In genomic region chr4:59553739-59554126, GRCh38 we compare ENCODE assay signal across 11 cellular contexts.
DNase-seq lines count a peak whose midpoint lies in the region; ATAC-seq, FAIRE-seq and TF ChIP-seq lines count a peak whose summit lies in the region.
"Had no signal": no experiment of that assay in that cellular context is flagged by ENCODE, and none has a peak within 500 bp of the region (broad histone marks: within the 10 kb centered on the region; RNA-seq: fewer than 3 reads in every experiment).

No MANE protein-coding gene starts in this region.

- FAIRE-seq in HTR-8/SVneo (lab: Jason Lieb, UNC) (no peak), bronchial epithelial cell (lab: Jason Lieb, UNC) (no peak)

- H3K36me3 ChIP-seq in bronchial epithelial cell (ENCODE audit: control insufficient read depth, insufficient read depth, low read length) = no peaks in the 10 kb centered on the region
- no peaks in the 10 kb centered on the region for H3K36me3 ChIP-seq in mucosa of descending colon (ENCODE audit: low read depth)
- no peaks in the 10 kb centered on the region for H3K36me3 ChIP-seq in prostate gland

- peaks cover 4% of the 10 kb centered on the region for H3K4me1 Mint-ChIP-seq in activated T-cell treated with anti-CD3 and anti-CD28 coated beads, Interleukin-2, amount 50 U/mL, for 24 hours (ENCODE audit: low read depth)

- H3K9me3 Mint-ChIP-seq in activated T-cell treated with anti-CD3 and anti-CD28 coated beads, Interleukin-2, amount 50 U/mL, for 24 hours = peaks cover 15% of the 10 kb centered on the region

- ATAC-seq in GM19395 (IDR thresholded peaks at IDR 0.05; ENCODE audit: unreplicated experiment) (peak; percentile 83), mucosa of descending colon (no peak)
- ATAC-seq: left ventricle myocardium superior had no signal

- DNase-seq in HTR-8/SVneo (ENCODE audit: insufficient read length, low spot score) = peak; percentile 8
- DNase-seq in bronchial epithelial cell (ENCODE audit: low read depth) = peak; percentile 46
- DNase-seq in stromal cell of bone marrow (ENCODE audit: low read depth) = peak; percentile 11
- no peak for DNase-seq in activated T-cell treated with anti-CD3 and anti-CD28 coated beads, Interleukin-2, amount 50 U/mL, for 24 hours
- DNase-seq in stimulated activated CD4-positive, alpha-beta T cell treated with anti-CD3 and anti-CD28 coated beads, Interleukin-2, amount 100 ng/mL, for 48 hours = no peak
- no peak for DNase-seq in mucosa of descending colon
- no peak for DNase-seq in prostate gland (ENCODE audit: low spot score)
- DNase-seq: activated naive CD4-positive, alpha-beta T cell; left ventricle myocardium superior; NCI-H446 treated with DMSO at 0.1 percent for 48 hours had no signal

- no peak overlapping the region for H3K27ac ChIP-seq in prostate gland

- intact Hi-C loops in mucosa of descending colon (cut with DNase I, micrococcal nuclease) = no loop called here
- intact Hi-C loops in prostate gland (cut with DNase I) = no loop called here

- no peaks in the 10 kb centered on the region for H3K36me3 Mint-ChIP-seq in activated T-cell treated with anti-CD3 and anti-CD28 coated beads, Interleukin-2, amount 50 U/mL, for 24 hours (ENCODE audit: low read depth)

- H3K4me3 ChIP-seq in bronchial epithelial cell (ENCODE audit: low read depth, low read length) = no peak overlapping the region
- no peak overlapping the region for H3K4me3 ChIP-seq in mucosa of descending colon
- no peak overlapping the region for H3K4me3 ChIP-seq in prostate gland

- no peaks in the 10 kb centered on the region for H3K9me3 ChIP-seq in mucosa of descending colon
- no peaks in the 10 kb centered on the region for H3K9me3 ChIP-seq in prostate gland

- no peak for TF ChIP-seq POLR2A in prostate gland (IDR thresholded peaks at IDR 0.05)

- H3K27ac Mint-ChIP-seq in activated T-cell treated with anti-CD3 and anti-CD28 coated beads, Interleukin-2, amount 50 U/mL, for 24 hours = no peak overlapping the region

- no peaks in the 10 kb centered on the region for H3K27me3 Mint-ChIP-seq in activated T-cell treated with anti-CD3 and anti-CD28 coated beads, Interleukin-2, amount 50 U/mL, for 24 hours

- no peak overlapping the region for H3K4me3 Mint-ChIP-seq in activated T-cell treated with anti-CD3 and anti-CD28 coated beads, Interleukin-2, amount 50 U/mL, for 24 hours

- H3K27me3 ChIP-seq in bronchial epithelial cell (ENCODE audit: control insufficient read depth, insufficient read depth, low read length) (no peaks in the 10 kb centered on the region), prostate gland (replicated peaks; ENCODE audit: insufficient read depth) (no peaks in the 10 kb centered on the region)

- WGBS in prostate gland = 54% methylated on average over 2 of the region's 2 CpGs

- H3K4me1 ChIP-seq in mucosa of descending colon (ENCODE audit: low read depth) (no peaks in the 10 kb centered on the region), prostate gland (replicated peaks) (no peaks in the 10 kb centered on the region)

- TF ChIP-seq CTCF in bronchial epithelial cell (IDR thresholded peaks at IDR 0.05; ENCODE audit: insufficient read depth, low read length, severe bottlenecking) (no peak), mucosa of descending colon (IDR thresholded peaks at IDR 0.05) (no peak), prostate gland (IDR thresholded peaks at IDR 0.05) (no peak)

Comparison
In these comparisons a context has a peak if more than half of its experiments do, and no peak if none do; other contexts are left out.
1. DNase-seq: peak in HTR-8/SVneo (single experiment), bronchial epithelial cell (single experiment) and stromal cell of bone marrow (single experiment); none in activated T-cell treated with anti-CD3 and anti-CD28 coated beads, Interleukin-2, amount 50 U/mL, for 24 hours (single experiment), stimulated activated CD4-positive, alpha-beta T cell treated with anti-CD3 and anti-CD28 coated beads, Interleukin-2, amount 100 ng/mL, for 48 hours (0 of 2), mucosa of descending colon (0 of 3) and prostate gland (single experiment).